Comparison of ENCODE assay signal across 1 cellular context in genomic region chr1:23483327-23484252, GRCh38.
A peak's percentile ranks its signal among the peaks of the same experiment; 100 is the strongest.
TF ChIP-seq lines count a peak whose summit lies in the region.

ASAP3 (minus strand) TSS chr1:23484179; CDS start chr1:23484133, 46 bp downstream.

TF ChIP-seq in WTC11, 78 proteins besides CTCF, POLR2A, EP300 and RAD21 (continued from another document):
- TF ChIP-seq AR (CRISPR knock-in tag; IDR thresholded peaks at IDR 0.05) (no peak), ETV6 (CRISPR knock-in tag; IDR thresholded peaks at IDR 0.05) (peak; percentile 31; the same call in 1 of the 2 replicates), E2F5 (CRISPR knock-in tag; IDR thresholded peaks at IDR 0.05) (no peak; the same call in 1 of the 2 replicates), ATF1 (CRISPR knock-in tag; IDR thresholded peaks at IDR 0.05) (no peak), FOXP4 (CRISPR knock-in tag; IDR thresholded peaks at IDR 0.05) (0 out of 2 replicates have a peak, but pooled peaks have one; percentile 21), ESRRA (CRISPR knock-in tag; IDR thresholded peaks at IDR 0.05; ENCODE audit: borderline replicate concordance) (peak; percentile 48; the same call in 1 of the 2 replicates), ARID4B (CRISPR knock-in tag; IDR thresholded peaks at IDR 0.05; ENCODE audit: borderline replicate concordance) (peak; percentile 64; the same call in 1 of the 2 replicates)
